Comparison of ENCODE assay signal across 1 cellular context in the genomic region with DNA sequence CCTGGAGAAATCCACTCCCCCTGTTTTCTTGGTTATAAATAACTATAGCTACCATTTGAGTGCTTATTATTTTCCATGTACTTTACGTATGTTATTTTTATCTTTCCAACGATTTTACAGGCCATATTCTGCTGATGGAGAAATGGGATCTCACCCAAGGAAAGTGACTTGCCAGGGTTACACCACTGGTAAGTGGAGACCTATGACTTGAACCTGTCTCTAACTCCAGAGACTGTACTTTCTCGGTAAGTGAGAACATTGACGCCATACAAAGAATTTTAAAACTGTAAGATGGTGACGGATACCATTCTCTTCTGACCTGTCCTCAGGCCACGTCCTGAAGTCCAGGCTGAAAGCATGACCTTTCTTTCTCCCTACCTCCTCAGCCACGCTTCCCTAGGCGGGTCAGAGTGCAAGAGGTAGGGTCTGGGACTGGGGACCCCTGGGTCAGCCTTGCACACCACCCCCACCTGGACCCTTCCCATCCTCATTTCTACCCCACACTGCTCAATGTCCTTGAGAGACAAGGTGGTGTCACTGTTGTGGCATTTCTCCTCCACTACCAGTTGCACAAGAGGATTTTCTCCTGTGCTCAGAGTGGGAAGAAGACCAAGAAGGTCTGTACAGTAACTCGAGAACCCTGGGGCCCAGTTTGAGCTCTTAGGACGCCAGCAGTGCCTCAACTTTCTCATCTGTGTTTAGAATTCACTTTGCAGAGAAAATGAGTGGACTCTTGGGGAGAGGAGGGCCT.
TF ChIP-seq lines count a peak whose summit lies in the region.

No MANE protein-coding gene starts in this region.

TF ChIP-seq in SK-N-SH, 30 proteins besides CTCF, POLR2A, EP300 and RAD21 (continued from another document):
- TF ChIP-seq TAF1 (IDR thresholded peaks at IDR 0.05; ENCODE audit: borderline replicate concordance, low read depth, low read length) (no peak), FOXJ3 (CRISPR knock-in tag; IDR thresholded peaks at IDR 0.05) (no peak), NRF1 (IDR thresholded peaks at IDR 0.05; ENCODE audit: low read depth, low read length) (no peak)
- TF ChIP-seq, protein P1, sequence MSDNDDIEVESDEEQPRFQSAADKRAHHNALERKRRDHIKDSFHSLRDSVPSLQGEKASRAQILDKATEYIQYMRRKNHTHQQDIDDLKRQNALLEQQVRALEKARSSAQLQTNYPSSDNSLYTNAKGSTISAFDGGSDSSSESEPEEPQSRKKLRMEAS (IDR thresholded peaks at IDR 0.05; ENCODE audit: low read depth), result no peak
